Comparison of ENCODE assay signal across 10 cellular contexts in the genomic region with DNA sequence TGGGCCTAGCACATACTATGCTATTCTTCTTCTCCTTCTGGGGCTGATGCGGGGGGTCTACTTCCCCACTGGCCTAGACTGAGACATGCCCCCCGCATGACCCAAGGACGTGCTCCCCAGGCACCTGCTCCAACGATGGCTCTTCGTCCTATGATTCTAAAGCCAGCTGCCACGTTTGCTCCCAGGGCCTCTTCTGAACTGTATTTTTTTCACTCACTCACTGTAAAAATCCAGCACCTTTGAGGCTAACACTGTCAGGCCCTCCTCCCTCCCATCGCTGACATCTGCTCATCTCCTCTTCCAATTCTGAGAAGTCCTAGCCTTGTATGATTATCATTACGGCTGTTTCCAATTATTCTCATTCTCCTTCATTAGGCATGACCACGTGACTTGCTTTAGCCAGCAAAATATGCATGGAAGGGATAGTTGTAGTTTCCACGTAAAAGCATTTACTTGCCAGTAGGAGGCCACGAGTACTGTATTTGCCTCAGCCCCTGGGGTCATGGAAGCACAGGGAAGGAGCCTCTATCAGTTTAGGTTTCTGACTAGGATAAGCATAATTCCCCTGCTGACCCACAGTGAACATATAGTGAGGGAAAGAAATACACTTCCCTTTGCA. TPM values are rescaled to one million over a fixed set of nuclear protein-coding genes. Genes with fewer than 3 reads are reported as not detected.
A peak's percentile ranks its signal among the peaks of the same experiment; 100 is the strongest.
DNase-seq lines count a peak whose midpoint lies in the region; ATAC-seq, FAIRE-seq and TF ChIP-seq lines count a peak whose summit lies in the region.
"Had no signal": no experiment of that assay in that cellular context is flagged by ENCODE, and none has a peak within 500 bp of the region (broad histone marks: within the 10 kb centered on the region; RNA-seq: fewer than 3 reads in every experiment).

No MANE protein-coding gene starts in this region.

- H3K27me3 ChIP-seq in mammary epithelial cell (ENCODE audit: insufficient read depth, low read length), result no peaks in the 10 kb centered on the region
- no peaks in the 10 kb centered on the region for H3K27me3 ChIP-seq in PC-3 (ENCODE audit: low read length)
- no peaks in the 10 kb centered on the region for H3K27me3 ChIP-seq in Karpas-422 (ENCODE audit: low read length)
- H3K27me3 ChIP-seq: adrenal gland, upper lobe of left lung had no signal

- H3K9me2 ChIP-seq in PC-3 (replicated peaks; ENCODE audit: low read length) (no peaks in the 10 kb centered on the region), Karpas-422 (replicated peaks; ENCODE audit: insufficient read depth, low read length) (no peaks in the 10 kb centered on the region)

- H3K36me3 Mint-ChIP-seq in MCF 10A (ENCODE audit: insufficient read depth, unreplicated experiment), result peaks cover 6% of the 10 kb centered on the region
- no peaks in the 10 kb centered on the region for H3K36me3 Mint-ChIP-seq in activated CD4-positive, alpha-beta T cell treated with anti-CD3 and anti-CD28 coated beads, Interleukin-2, amount 10 ng/mL, durations not matched to agents 7 days and 5 days (ENCODE audit: low read depth)

- peak overlapping the region; percentile 75 for H3K27ac Mint-ChIP-seq in MCF 10A (ENCODE audit: low read depth, unreplicated experiment)
- no peak overlapping the region for H3K27ac Mint-ChIP-seq in activated CD4-positive, alpha-beta T cell treated with anti-CD3 and anti-CD28 coated beads, Interleukin-2, amount 10 ng/mL, durations not matched to agents 7 days and 5 days

- BruUV-seq in MCF 10A (replicated peaks; lab: Mats Ljungman, UMichigan) (no TSS peak), mammary epithelial cell (replicated peaks; lab: Mats Ljungman, UMichigan) (no TSS peak), PC-3 (replicated peaks; lab: Mats Ljungman, UMichigan) (no TSS peak)

- DNase-seq in MCF 10A (ENCODE audit: unreplicated experiment) (no peak), mammary epithelial cell (no peak), PC-3 (no peak), retinal pigment epithelial cell (ENCODE audit: low read depth) (no peak), Karpas-422 (no peak), CD1c-positive myeloid dendritic cell (ENCODE audit: extremely low spot score) (no peak)
- DNase-seq in activated CD4-positive, alpha-beta T cell treated with anti-CD3 and anti-CD28 coated beads, Interleukin-2, amount 10 ng/mL, durations not matched to agents 7 days and 5 days, result no peak

- 97% methylated on average over 11 of the region's 11 CpGs for WGBS in mammary epithelial cell (ENCODE audit: low coverage, missing lambda C conversion rate)

- CTCF ChIA-PET in MCF 10A (lab: Yijun Ruan, JAX) (interaction anchor here (0.8 to 2.1 kb wide), 2 partner anchors 12 to 15 kb away, joined by 3 to 9 read pairs; no protein-coding TSS in a partner anchor), mammary epithelial cell (lab: Charles Lee; ENCODE audit: low non-redundant PET) (no interaction called here), PC-3 (lab: Charles Lee) (no interaction called here)
- CTCF ChIA-PET in activated CD4-positive, alpha-beta T cell treated with anti-CD3 and anti-CD28 coated beads, Interleukin-2, amount 10 ng/mL, durations not matched to agents 7 days and 5 days (lab: Charles Lee), result no interaction called here

- POLR2A ChIA-PET in MCF 10A (lab: Yijun Ruan, JAX) (no interaction called here), PC-3 (lab: Charles Lee; ENCODE audit: unreplicated experiment) (no interaction called here)
- POLR2A ChIA-PET in activated CD4-positive, alpha-beta T cell treated with anti-CD3 and anti-CD28 coated beads, Interleukin-2, amount 10 ng/mL, durations not matched to agents 7 days and 5 days (lab: Charles Lee), result no interaction called here

- intact Hi-C loops in MCF 10A (cut with micrococcal nuclease), result no loop called here
- intact Hi-C loops in mammary epithelial cell (cut with micrococcal nuclease), result no loop called here
- intact Hi-C loops in PC-3 (cut with micrococcal nuclease), result no loop called here

- TF ChIP-seq CTCF in MCF 10A (IDR thresholded peaks at IDR 0.05; ENCODE audit: unreplicated experiment) (no peak), mammary epithelial cell (conservative IDR thresholded peaks at IDR 0.05 in 1 of 2, IDR thresholded peaks at IDR 0.05 in 1 of 2; ENCODE audit: extremely low read depth in 1 of 2, insufficient read depth in 1 of 2, low read depth in 1 of 2, low read length in 2 of 2) (peak in 1 of 2 donors; percentile 11), PC-3 (conservative IDR thresholded peaks at IDR 0.05; ENCODE audit: low read depth, low read length) (peak; percentile 49), retinal pigment epithelial cell (conservative IDR thresholded peaks at IDR 0.05; ENCODE audit: low read depth, low read length) (peak; percentile 25)

- H3K4me3 Mint-ChIP-seq in MCF 10A (ENCODE audit: unreplicated experiment), result no peak overlapping the region
- H3K4me3 Mint-ChIP-seq in activated CD4-positive, alpha-beta T cell treated with anti-CD3 and anti-CD28 coated beads, Interleukin-2, amount 10 ng/mL, durations not matched to agents 7 days and 5 days, result no peak overlapping the region

- dilution Hi-C loops in mammary epithelial cell (cut with HindIII; ENCODE audit: low sequenced_read_pairs), result no loop called here

- no peaks in the 10 kb centered on the region for H3F3A ChIP-seq in PC-3 (ENCODE audit: low read length, unreplicated experiment)

- in situ Hi-C loops in mammary epithelial cell (cut with MboI; ENCODE audit: low sequenced_read_pairs in 2 of 2), result no loop called here

- H3K4me1 ChIP-seq in mammary epithelial cell (ENCODE audit: insufficient read depth, low read length) (peaks cover 37% of the 10 kb centered on the region), PC-3 (ENCODE audit: insufficient read depth, low read length) (peaks cover 39% of the 10 kb centered on the region), Karpas-422 (ENCODE audit: low read length) (no peaks in the 10 kb centered on the region; the same call in 1 of the 2 replicates)

- H3K4me1 Mint-ChIP-seq in MCF 10A (ENCODE audit: insufficient read depth, unreplicated experiment), result peaks cover 38% of the 10 kb centered on the region
- peaks cover 10% of the 10 kb centered on the region for H3K4me1 Mint-ChIP-seq in activated CD4-positive, alpha-beta T cell treated with anti-CD3 and anti-CD28 coated beads, Interleukin-2, amount 10 ng/mL, durations not matched to agents 7 days and 5 days

- ATAC-seq in PC-3, result no peak

- H3K4me3 ChIP-seq in mammary epithelial cell (replicated peaks in 1 of 3; ENCODE audit: insufficient read depth in 1 of 3, low read depth in 2 of 3, low read length in 3 of 3) (no peak overlapping the region), PC-3 (ENCODE audit: low read length) (no peak overlapping the region), retinal pigment epithelial cell (ENCODE audit: low read length) (no peak overlapping the region), Karpas-422 (ENCODE audit: low read length) (no peak overlapping the region)
- H3K4me3 ChIP-seq: adrenal gland, upper lobe of left lung had no signal

- no peaks in the 10 kb centered on the region for H4K20me1 ChIP-seq in mammary epithelial cell (ENCODE audit: insufficient read depth, low read length)
- no peaks in the 10 kb centered on the region for H4K20me1 ChIP-seq in PC-3 (ENCODE audit: low read length)
- no peaks in the 10 kb centered on the region for H4K20me1 ChIP-seq in Karpas-422 (ENCODE audit: insufficient read depth, low read depth, low read length)

- FAIRE-seq in endometrium (lab: Jason Lieb, UNC), result peak; percentile 15

- H3K27ac ChIP-seq in mammary epithelial cell (ENCODE audit: insufficient read depth, low read depth, low read length) (no peak overlapping the region), PC-3 (ENCODE audit: low read length) (no peak overlapping the region), Karpas-422 (ENCODE audit: low read length) (no peak overlapping the region)
- H3K27ac ChIP-seq: upper lobe of left lung had no signal

- no peaks in the 10 kb centered on the region for H3K27me3 Mint-ChIP-seq in MCF 10A (ENCODE audit: insufficient read depth, unreplicated experiment)
- no peaks in the 10 kb centered on the region for H3K27me3 Mint-ChIP-seq in activated CD4-positive, alpha-beta T cell treated with anti-CD3 and anti-CD28 coated beads, Interleukin-2, amount 10 ng/mL, durations not matched to agents 7 days and 5 days

- H3K9ac ChIP-seq in mammary epithelial cell (ENCODE audit: insufficient read depth, low read length) (no peak overlapping the region), PC-3 (ENCODE audit: low read length) (no peak overlapping the region), Karpas-422 (ENCODE audit: low read length) (no peak overlapping the region)

- H3K36me3 ChIP-seq in mammary epithelial cell (ENCODE audit: insufficient read depth, low read length) (no peaks in the 10 kb centered on the region), PC-3 (ENCODE audit: low read depth, low read length) (no peaks in the 10 kb centered on the region), Karpas-422 (ENCODE audit: insufficient read depth, low read length) (no peaks in the 10 kb centered on the region)
- H3K36me3 ChIP-seq: adrenal gland, upper lobe of left lung had no signal

- H3K4me2 ChIP-seq in mammary epithelial cell (ENCODE audit: insufficient read depth, low read depth, low read length) (no peak overlapping the region), PC-3 (ENCODE audit: low read length) (no peak overlapping the region), Karpas-422 (ENCODE audit: low read depth, low read length, poor library complexity, severe bottlenecking) (no peak overlapping the region)

- H3K79me2 ChIP-seq in mammary epithelial cell (ENCODE audit: insufficient read depth, low read length), result no peaks in the 10 kb centered on the region
- H3K79me2 ChIP-seq in PC-3 (ENCODE audit: low read length), result no peaks in the 10 kb centered on the region
- no peaks in the 10 kb centered on the region for H3K79me2 ChIP-seq in Karpas-422 (ENCODE audit: low read length)

- no peaks in the 10 kb centered on the region for H3K9me3 ChIP-seq in mammary epithelial cell (replicated peaks; ENCODE audit: insufficient read depth, low read length)
- H3K9me3 ChIP-seq in PC-3 (ENCODE audit: low read length), result no peaks in the 10 kb centered on the region
- H3K9me3 ChIP-seq in Karpas-422 (ENCODE audit: low read length), result no peaks in the 10 kb centered on the region
- H3K9me3 ChIP-seq: adrenal gland, upper lobe of left lung had no signal

- H3K9me3 Mint-ChIP-seq in MCF 10A (ENCODE audit: unreplicated experiment), result no peaks in the 10 kb centered on the region
- no peaks in the 10 kb centered on the region for H3K9me3 Mint-ChIP-seq in activated CD4-positive, alpha-beta T cell treated with anti-CD3 and anti-CD28 coated beads, Interleukin-2, amount 10 ng/mL, durations not matched to agents 7 days and 5 days

- H2AFZ ChIP-seq in mammary epithelial cell (ENCODE audit: low read depth, low read length), result no peak overlapping the region
- H2AFZ ChIP-seq in PC-3 (ENCODE audit: low read length), result no peak overlapping the region
- no peak overlapping the region for H2AFZ ChIP-seq in Karpas-422 (ENCODE audit: low read length)

RNA-seq across cellular contexts. Expression of gene EDN2, which starts 19.1 kb away (rescaled TPM):
- total RNA-seq in MCF 10A (2022) (0.58 and 0.66 TPM in 2 replicates), mammary epithelial cell (1 to 10 TPM in 1 of 2 donors, under 1 TPM in 1; 0.56 to 1.3 TPM), PC-3 (2014; rRNA removed) (0.36 TPM in 1 of 2 replicates, not detected in the other)
- 1.4 TPM for polyA plus RNA-seq in mammary epithelial cell
- not detected for polyA minus RNA-seq in mammary epithelial cell
- total RNA-seq in Karpas-422 (2014; rRNA removed; shearing (Covaris generic); ENCODE audit: low replicate concordance), result not detected in 2 replicates
- total RNA-seq in activated CD4-positive, alpha-beta T cell treated with anti-CD3 and anti-CD28 coated beads, Interleukin-2, amount 10 ng/mL, durations not matched to agents 7 days and 5 days, result not detected
- total RNA-seq: adrenal gland had no signal
